Comparison of ENCODE assay signal across 32 cellular contexts in the genomic region with DNA sequence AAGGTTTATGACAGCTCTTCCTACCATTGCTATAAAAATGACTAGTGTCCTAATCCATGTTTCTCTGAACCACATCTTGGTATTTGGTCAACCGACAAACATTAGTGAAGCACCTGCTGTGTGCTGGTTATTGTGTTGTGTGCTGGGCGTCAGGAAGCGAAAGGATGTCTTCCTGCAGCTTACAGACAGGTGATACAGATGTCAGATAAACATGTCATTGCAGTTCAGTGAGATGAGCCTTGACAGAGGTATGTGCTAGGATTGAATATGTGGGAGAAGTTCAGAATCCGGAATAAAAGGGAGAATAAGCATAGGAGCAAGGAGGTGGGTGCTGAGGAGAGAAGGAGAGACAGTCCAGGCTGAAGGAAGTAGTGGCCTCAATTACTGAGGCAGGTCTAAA.
"Had no signal": no experiment of that assay in that cellular context is flagged by ENCODE, and none has a peak within 500 bp of the region (broad histone marks: within the 10 kb centered on the region; RNA-seq: fewer than 3 reads in every experiment).

No MANE protein-coding gene starts in this region.

- FAIRE-seq: endometrium, endothelial cell of umbilical vein, frontal cortex had no signal

- ATAC-seq: activated CD4-positive, CD25-positive, alpha-beta regulatory T cell treated with anti-CD3 and anti-CD28 coated beads, Interleukin-2, amount 50 U/mL, for 24 hours; activated CD8-positive, alpha-beta T cell treated with anti-CD3 and anti-CD28 coated beads for 36 hours; activated naive CD8-positive, alpha-beta T cell treated with anti-CD3 and anti-CD28 coated beads, Interleukin-2, amount 50 U/mL, for 24 hours; activated T-cell treated with anti-CD3 and anti-CD28 coated beads, Interleukin-2, amount 50 U/mL, for 4 hours; activated T-helper 17 cell treated with anti-CD3 and anti-CD28 coated beads, Interleukin-2, amount 50 U/mL, for 72 hours; body of pancreas; T-helper 17 cell had no signal

- H3K27me3 ChIP-seq: adrenal gland, body of pancreas, cardiac muscle cell, colonic mucosa had no signal

- H3K4me3 ChIP-seq: adrenal gland, body of pancreas, cardiac muscle cell, colonic mucosa had no signal

- H3K9me3 ChIP-seq: adrenal gland, body of pancreas, colonic mucosa had no signal

- H3K36me3 ChIP-seq: adrenal gland, cardiac muscle cell, colonic mucosa, WERI-Rb-1 had no signal

- H3K27ac ChIP-seq: adrenal gland, body of pancreas, cardiac muscle cell, colonic mucosa, epithelial cell of prostate, WERI-Rb-1 had no signal

- DNase-seq: activated B cell treated with CpG ODN at 0.5 μM for 24 hours; activated CD4-positive, alpha-beta T cell treated with anti-CD3 and anti-CD28 coated beads for 48 hours; activated CD4-positive, alpha-beta T cell treated with anti-CD3 and anti-CD28 coated beads, Interleukin-2, amount 50 U/mL, for 1 hour; activated CD4-positive, alpha-beta T cell treated with anti-CD3 and anti-CD28 coated beads, Interleukin-2, amount 50 U/mL, for 48 hours; activated CD8-positive, alpha-beta memory T cell treated with anti-CD3 and anti-CD28 coated beads for 24 hours; activated CD8-positive, alpha-beta T cell treated with anti-CD3 and anti-CD28 coated beads for 36 hours; activated effector memory CD4-positive, alpha-beta T cell treated with Interleukin-2 at 50 U/mL for 16 hours; activated gamma-delta T cell treated with Interleukin-2 at 50 U/mL for 16 hours; activated naive CD4-positive, alpha-beta T cell treated with anti-CD3 and anti-CD28 coated beads, Interleukin-2, amount 50 U/mL, for 16 hours; activated naive CD4-positive, alpha-beta T cell treated with Interleukin-2 at 50 U/mL for 16 hours; activated naive CD8-positive, alpha-beta T cell treated with anti-CD3 and anti-CD28 coated beads, Interleukin-2, amount 50 U/mL, for 24 hours; activated T-cell treated with anti-CD3 and anti-CD28 coated beads, Interleukin-2, amount 50 U/mL, for 4 hours; adrenal gland; amygdala; aorta; body of pancreas; central memory CD4-positive, alpha-beta T cell; cerebellar nuclear complex; colonic mucosa; effector CD8-positive, alpha-beta T cell; foreskin fibroblast; head of caudate nucleus; T-helper 17 cell; T1000; WERI-Rb-1 had no signal
